In genomic region chr1:211345719-211346118, GRCh38 we compare ENCODE assay signal across 2 cellular contexts.
TF ChIP-seq lines count a peak whose summit lies in the region.

No MANE protein-coding gene starts in this region.

TF ChIP-seq in IMR-90, 13 proteins besides CTCF, POLR2A, EP300 and RAD21:
- no peak for TF ChIP-seq MXI1 (IDR thresholded peaks at IDR 0.05; ENCODE audit: borderline replicate concordance, low read depth, low read length)
- TF ChIP-seq BHLHE40 (IDR thresholded peaks at IDR 0.05; ENCODE audit: low read depth, low read length) = no peak
- TF ChIP-seq RFX5 (IDR thresholded peaks at IDR 0.05; ENCODE audit: low read depth, low read length) = no peak
- no peak for TF ChIP-seq SMC3 (IDR thresholded peaks at IDR 0.05; ENCODE audit: low read depth, low read length)
- no peak for TF ChIP-seq ELK1 (IDR thresholded peaks at IDR 0.05; ENCODE audit: borderline replicate concordance, low read depth, low read length)
- no peak for TF ChIP-seq RCOR1 (IDR thresholded peaks at IDR 0.05; ENCODE audit: insufficient replicate concordance, low read length)
- no peak for TF ChIP-seq FOS (IDR thresholded peaks at IDR 0.05; ENCODE audit: low read depth, low read length)
- no peak for TF ChIP-seq CHD1 (IDR thresholded peaks at IDR 0.05; ENCODE audit: low read depth, low read length)
- no peak for TF ChIP-seq MAFK (IDR thresholded peaks at IDR 0.05; ENCODE audit: low read depth, low read length)
- no peak for TF ChIP-seq USF2 (IDR thresholded peaks at IDR 0.05; ENCODE audit: low read depth, low read length)
- no peak for TF ChIP-seq CEBPB (IDR thresholded peaks at IDR 0.05; ENCODE audit: low read depth, low read length)
- no peak for TF ChIP-seq MAZ (IDR thresholded peaks at IDR 0.05; ENCODE audit: borderline replicate concordance, low read depth, low read length)
- no peak for TF ChIP-seq NFE2L2 (IDR thresholded peaks at IDR 0.05; ENCODE audit: low read depth, low read length)

TF ChIP-seq in HepG2, 621 proteins besides CTCF, POLR2A, EP300 and RAD21:
- TF ChIP-seq FOXO1 (CRISPR knock-in tag; IDR thresholded peaks at IDR 0.05) (no peak), DBP (CRISPR knock-in tag; IDR thresholded peaks at IDR 0.05; ENCODE audit: not compliant biosample characterization) (no peak), ZNF629 (CRISPR knock-in tag; conservative IDR thresholded peaks at IDR 0.05) (no peak), JDP2 (CRISPR knock-in tag; IDR thresholded peaks at IDR 0.05; ENCODE audit: borderline replicate concordance) (no peak), ZNF724P (CRISPR knock-in tag; IDR thresholded peaks at IDR 0.05; ENCODE audit: borderline replicate concordance) (no peak), ZNF513 (CRISPR knock-in tag; conservative IDR thresholded peaks at IDR 0.05) (no peak), CHD2 (IDR thresholded peaks at IDR 0.05; ENCODE audit: low read depth, low read length) (no peak), HBP1 (CRISPR knock-in tag; IDR thresholded peaks at IDR 0.05; ENCODE audit: low read depth) (no peak), ZNF512 (CRISPR knock-in tag; IDR thresholded peaks at IDR 0.05) (no peak), SIX4 (CRISPR knock-in tag; IDR thresholded peaks at IDR 0.05) (no peak), GATAD1 (CRISPR knock-in tag; IDR thresholded peaks at IDR 0.05) (no peak), ZNF335 (CRISPR knock-in tag; IDR thresholded peaks at IDR 0.05) (no peak), MEIS2 (CRISPR knock-in tag; IDR thresholded peaks at IDR 0.05) (no peak), ZNF18 (CRISPR knock-in tag; IDR thresholded peaks at IDR 0.05; ENCODE audit: insufficient replicate concordance) (no peak), ZNF180 (CRISPR knock-in tag; IDR thresholded peaks at IDR 0.05; ENCODE audit: borderline replicate concordance, low read depth) (no peak), EEA1 (CRISPR knock-in tag; IDR thresholded peaks at IDR 0.05; ENCODE audit: borderline replicate concordance) (no peak), ZFYVE20 (CRISPR knock-in tag; IDR thresholded peaks at IDR 0.05; ENCODE audit: borderline replicate concordance, low read depth) (no peak), HMGXB3 (CRISPR knock-in tag; IDR thresholded peaks at IDR 0.05; ENCODE audit: borderline replicate concordance) (no peak)
